In genomic region chr18:9086015-9086414, GRCh38 we compare ENCODE assay signal across 14 cellular contexts.
"Had no signal": no experiment of that assay in that cellular context is flagged by ENCODE, and none has a peak within 500 bp of the region (broad histone marks: within the 10 kb centered on the region; RNA-seq: fewer than 3 reads in every experiment).

No MANE protein-coding gene starts in this region.

- DNase-seq: activated CD4-positive, alpha-beta T cell treated with anti-CD3 and anti-CD28 coated beads, Interleukin-2, amount 50 U/mL, for 48 hours; activated CD4-positive, CD25-positive, alpha-beta regulatory T cell; activated CD8-positive, alpha-beta memory T cell treated with anti-CD3 and anti-CD28 coated beads, Interleukin-2, amount 50 U/mL, for 4 hours; activated naive CD8-positive, alpha-beta T cell treated with anti-CD3 and anti-CD28 coated beads, Interleukin-2, amount 10 ng/mL, durations not matched to agents 7 days and 5 days; body of pancreas; dorsolateral prefrontal cortex; left ventricle myocardium superior; stimulated activated CD4-positive, alpha-beta T cell treated with anti-CD3 and anti-CD28 coated beads, Interleukin-12 subunit alpha, Interleukin-12 subunit beta, amount 100 ng/mL, for 4 hours; stimulated activated CD4-positive, alpha-beta T cell treated with anti-CD3 and anti-CD28 coated beads, Interleukin-1b, Interleukin-23, amount 100 ng/mL, for 48 hours; stimulated activated CD8-positive, alpha-beta memory T cell treated with anti-CD3 and anti-CD28 coated beads, Interleukin-4, amount 100 ng/mL, for 48 hours; stimulated activated naive CD4-positive, alpha-beta T cell treated with Interleukin-2 at 50 U/mL for 16 hours; T-helper 9 cell; thyroid gland had no signal

- H3K36me3 Mint-ChIP-seq: neural progenitor cell had no signal

- ATAC-seq: body of pancreas, left ventricle myocardium superior had no signal

- H3K27ac Mint-ChIP-seq: activated naive CD8-positive, alpha-beta T cell treated with anti-CD3 and anti-CD28 coated beads, Interleukin-2, amount 10 ng/mL, durations not matched to agents 7 days and 5 days; neural progenitor cell had no signal

- H3K9me3 Mint-ChIP-seq: neural progenitor cell had no signal

- H3K4me3 Mint-ChIP-seq: activated naive CD8-positive, alpha-beta T cell treated with anti-CD3 and anti-CD28 coated beads, Interleukin-2, amount 10 ng/mL, durations not matched to agents 7 days and 5 days; neural progenitor cell had no signal

- H3K27me3 Mint-ChIP-seq: activated naive CD8-positive, alpha-beta T cell treated with anti-CD3 and anti-CD28 coated beads, Interleukin-2, amount 10 ng/mL, durations not matched to agents 7 days and 5 days had no signal
